In the genomic region with DNA sequence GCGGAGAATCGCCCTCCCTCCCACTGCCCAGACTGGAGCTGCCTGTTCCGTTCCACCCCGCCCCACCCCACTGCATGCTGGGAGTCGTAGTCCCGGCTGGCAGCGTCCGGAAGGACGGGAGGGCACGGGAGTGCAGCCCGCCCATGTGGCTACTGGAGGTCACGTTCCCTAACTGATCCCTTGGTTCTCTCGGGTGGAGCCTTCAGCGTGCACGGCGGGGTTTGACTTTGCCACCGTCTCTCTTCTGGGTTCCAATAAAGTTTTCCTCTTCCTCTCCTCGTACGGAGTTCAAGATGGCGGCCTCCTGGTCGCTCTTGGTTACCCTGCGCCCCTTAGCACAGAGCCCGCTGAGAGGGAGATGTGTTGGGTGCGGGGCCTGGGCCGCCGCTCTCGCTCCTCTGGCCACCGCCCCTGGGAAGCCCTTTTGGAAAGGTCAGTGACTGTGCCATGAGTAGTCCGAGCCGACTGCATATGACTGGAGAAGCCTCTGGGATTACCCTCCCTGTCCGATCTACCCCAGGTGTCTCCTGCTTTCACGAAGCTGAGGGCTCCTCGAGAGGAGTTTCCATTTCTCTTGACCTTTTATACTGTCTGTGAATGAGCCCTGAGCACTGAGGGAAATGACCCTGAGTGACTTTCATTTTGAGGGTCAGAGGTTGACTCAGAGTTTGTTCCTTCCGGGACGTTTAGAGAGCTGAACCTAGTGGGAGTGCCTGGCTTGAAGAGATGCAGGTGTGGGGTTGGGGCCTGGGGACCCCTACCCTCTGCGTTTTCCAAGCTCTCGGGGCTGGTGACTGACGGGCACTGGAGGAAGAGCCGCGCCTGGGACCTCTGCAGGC, we compare ENCODE assay signal across 8 cellular contexts. TPM values are rescaled to one million over a fixed set of nuclear protein-coding genes. Genes with fewer than 3 reads are reported as not detected.
DNase-seq lines count a peak whose midpoint lies in the region; TF ChIP-seq lines count a peak whose summit lies in the region.

Gene AFG1L, plus strand, starts transcription at position 268 of the 839 bp plus-strand sequence. Its CDS starts 26 bp downstream, at position 294.

- H3K4me3 ChIP-seq in MM.1S (ENCODE audit: low read length): peak within 1 kb of the TSS; percentile 86

- no peaks in the 10 kb centered on the region for H3K27me3 Mint-ChIP-seq in activated naive CD4-positive, alpha-beta T cell treated with anti-CD3 and anti-CD28 coated beads, Interleukin-2, amount 50 U/mL, for 24 hours

- H3K9me3 Mint-ChIP-seq in activated naive CD4-positive, alpha-beta T cell treated with anti-CD3 and anti-CD28 coated beads, Interleukin-2, amount 50 U/mL, for 24 hours: no peaks in the 10 kb centered on the region

- peak within 1 kb of the TSS; percentile 99 for H3K27ac Mint-ChIP-seq in activated naive CD4-positive, alpha-beta T cell treated with anti-CD3 and anti-CD28 coated beads, Interleukin-2, amount 50 U/mL, for 24 hours

- peak within 1 kb of the TSS; percentile 95 for H3K4me2 ChIP-seq in MM.1S (ENCODE audit: low read depth, low read length)

- H3K36me3 Mint-ChIP-seq in activated naive CD4-positive, alpha-beta T cell treated with anti-CD3 and anti-CD28 coated beads, Interleukin-2, amount 50 U/mL, for 24 hours: peaks cover 2% of the 10 kb centered on the region

- peaks cover 26% of the 10 kb centered on the region for H3K4me1 Mint-ChIP-seq in activated naive CD4-positive, alpha-beta T cell treated with anti-CD3 and anti-CD28 coated beads, Interleukin-2, amount 50 U/mL, for 24 hours

- H3K36me3 ChIP-seq in MM.1S (replicated peaks; ENCODE audit: insufficient read depth, low read length): no peaks in the 10 kb centered on the region

- peak within 1 kb of the TSS; percentile 90 for H3K9ac ChIP-seq in MM.1S (ENCODE audit: low read length)

- TF ChIP-seq CTCF in MM.1S (IDR thresholded peaks at IDR 0.05; ENCODE audit: low read length): no peak

- DNase-seq in GM03348 (ENCODE audit: low spot score): peak; percentile 97
- DNase-seq in HCEC 1CT: peak; percentile 86
- peak; percentile 83 for DNase-seq in MM.1S
- peak; percentile 81 for DNase-seq in SK-N-DZ (ENCODE audit: low spot score)
- DNase-seq in glomerular endothelial cell (ENCODE audit: extremely low read depth, low read depth, low spot score): peak; percentile 31
- DNase-seq in occipital lobe (lab: John Stamatoyannopoulos, UW): peak; percentile 86

- H4K20me1 ChIP-seq in MM.1S (ENCODE audit: insufficient read depth, low read length): no peaks in the 10 kb centered on the region

- peak within 1 kb of the TSS; percentile 96 for H2AFZ ChIP-seq in MM.1S (ENCODE audit: low read length)

- H3K79me2 ChIP-seq in MM.1S (ENCODE audit: low read length): peaks cover 9% of the 10 kb centered on the region

- H3K4me3 Mint-ChIP-seq in activated naive CD4-positive, alpha-beta T cell treated with anti-CD3 and anti-CD28 coated beads, Interleukin-2, amount 50 U/mL, for 24 hours: peak within 1 kb of the TSS; percentile 98

- H3F3A ChIP-seq in MM.1S (ENCODE audit: insufficient read depth, low read length): peaks cover 20% of the 10 kb centered on the region

- no peaks in the 10 kb centered on the region for H3K4me1 ChIP-seq in MM.1S (ENCODE audit: low read length)

- H3K9me2 ChIP-seq in MM.1S (replicated peaks; ENCODE audit: insufficient read depth, low read length): no peaks in the 10 kb centered on the region

- peak within 1 kb of the TSS; percentile 92 for H3K27ac ChIP-seq in MM.1S (ENCODE audit: low read length)
- peak within 1 kb of the TSS; percentile 81 for H3K27ac ChIP-seq in temporal lobe (ENCODE audit: low read depth, low read length)

- H3K9me3 ChIP-seq in MM.1S (replicated peaks; ENCODE audit: insufficient read depth, low read length): no peaks in the 10 kb centered on the region

- H3K27me3 ChIP-seq in MM.1S (replicated peaks; ENCODE audit: insufficient read depth, low read length): no peaks in the 10 kb centered on the region

RNA-seq across cellular contexts. Expression of gene AFG1L, which starts in this region (rescaled TPM):
- polyA plus RNA-seq in SK-N-DZ (2014; cell fraction: cytosol; rRNA removed): 3.3 and 4.0 TPM in 2 replicates
- 6.7 and 12.5 TPM in 2 replicates for polyA plus RNA-seq in SK-N-DZ (2014; cell fraction: nucleus; rRNA removed)
- total RNA-seq in glomerular endothelial cell (1.5 and 3.7 TPM in 2 replicates), occipital lobe (12.3 TPM), temporal lobe (6.1 TPM)

Comparison
In these comparisons a context has a peak if more than half of its experiments do, and no peak if none do; other contexts are left out.
1. Peak in every context shown above with its lines: DNase-seq, H3K4me3 ChIP-seq and H3K27ac ChIP-seq.
2. DNase-seq: peak in every context shown above with its lines; median percentile 97 in GM03348; 86 in HCEC 1CT; 86 in occipital lobe; 83 in MM.1S; 81 in SK-N-DZ; 31 in glomerular endothelial cell.